8 cellular contexts compared by ENCODE assay signal in genomic region chr2:152174574-152174973, GRCh38. TPM values are rescaled to one million over a fixed set of nuclear protein-coding genes. Genes with fewer than 3 reads are reported as not detected.
DNase-seq lines count a peak whose midpoint lies in the region; ATAC-seq lines count a peak whose summit lies in the region.

No MANE protein-coding gene starts in this region.

- H3K4me1 Mint-ChIP-seq in T-helper 1 cell treated with Interleukin-12 subunit alpha and Interleukin-12 subunit beta and Interleukin-4 antibody, amounts not matched to agents 30 μg/mL and 1 μg/mL, for 36 hours (ENCODE audit: low read depth) = peaks cover 26% of the 10 kb centered on the region
- H3K4me1 Mint-ChIP-seq in activated naive CD8-positive, alpha-beta T cell treated with anti-CD3 and anti-CD28 coated beads, Interleukin-2, amount 10 ng/mL, durations not matched to agents 7 days and 5 days = peaks cover 24% of the 10 kb centered on the region

- no peaks in the 10 kb centered on the region for H3K9me3 Mint-ChIP-seq in T-helper 1 cell treated with Interleukin-12 subunit alpha and Interleukin-12 subunit beta and Interleukin-4 antibody, amounts not matched to agents 30 μg/mL and 1 μg/mL, for 36 hours
- no peaks in the 10 kb centered on the region for H3K9me3 Mint-ChIP-seq in activated naive CD8-positive, alpha-beta T cell treated with anti-CD3 and anti-CD28 coated beads, Interleukin-2, amount 10 ng/mL, durations not matched to agents 7 days and 5 days

- H3K27ac ChIP-seq in layer of hippocampus (ENCODE audit: low read depth, low read length) (peak overlapping the region; percentile 99), temporal lobe (ENCODE audit: low read depth, low read length) (peak overlapping the region; percentile 92)

- H3K4me3 Mint-ChIP-seq in T-helper 1 cell treated with Interleukin-12 subunit alpha and Interleukin-12 subunit beta and Interleukin-4 antibody, amounts not matched to agents 30 μg/mL and 1 μg/mL, for 36 hours = peak overlapping the region; percentile 94
- peak overlapping the region; percentile 97 for H3K4me3 Mint-ChIP-seq in activated naive CD8-positive, alpha-beta T cell treated with anti-CD3 and anti-CD28 coated beads, Interleukin-2, amount 10 ng/mL, durations not matched to agents 7 days and 5 days

- H3K27me3 ChIP-seq in layer of hippocampus (ENCODE audit: control insufficient read depth, insufficient read depth, low read length) = no peaks in the 10 kb centered on the region

- DNase-seq in T-helper 1 cell (no peak), amygdala (lab: John Stamatoyannopoulos, UW) (no peak), NCI-H69 (lab: John Stamatoyannopoulos, UW) (no peak)
- DNase-seq in activated naive CD8-positive, alpha-beta T cell treated with anti-CD3 and anti-CD28 coated beads, Interleukin-2, amount 10 ng/mL, durations not matched to agents 7 days and 5 days = no peak

- ATAC-seq in activated naive CD8-positive, alpha-beta T cell treated with anti-CD3 and anti-CD28 coated beads, Interleukin-2, amount 10 ng/mL, durations not matched to agents 7 days and 5 days (ENCODE audit: low read depth) = no peak
- ATAC-seq in HG03097 (IDR thresholded peaks at IDR 0.05; ENCODE audit: low FRiP score, unreplicated experiment) = no peak

- POLR2A ChIA-PET in activated naive CD8-positive, alpha-beta T cell treated with anti-CD3 and anti-CD28 coated beads, Interleukin-2, amount 10 ng/mL, durations not matched to agents 7 days and 5 days (lab: Charles Lee) = interaction anchor here (1.8 kb wide), 1 partner anchor 161 kb away, joined by 5 read pairs; the partner anchor contains the start of gene FMNL2

- peaks cover 2% of the 10 kb centered on the region for H3K36me3 Mint-ChIP-seq in T-helper 1 cell treated with Interleukin-12 subunit alpha and Interleukin-12 subunit beta and Interleukin-4 antibody, amounts not matched to agents 30 μg/mL and 1 μg/mL, for 36 hours (ENCODE audit: low read depth)
- peaks cover 7% of the 10 kb centered on the region for H3K36me3 Mint-ChIP-seq in activated naive CD8-positive, alpha-beta T cell treated with anti-CD3 and anti-CD28 coated beads, Interleukin-2, amount 10 ng/mL, durations not matched to agents 7 days and 5 days

- no peaks in the 10 kb centered on the region for H3K27me3 Mint-ChIP-seq in T-helper 1 cell treated with Interleukin-12 subunit alpha and Interleukin-12 subunit beta and Interleukin-4 antibody, amounts not matched to agents 30 μg/mL and 1 μg/mL, for 36 hours (ENCODE audit: low read depth)
- H3K27me3 Mint-ChIP-seq in activated naive CD8-positive, alpha-beta T cell treated with anti-CD3 and anti-CD28 coated beads, Interleukin-2, amount 10 ng/mL, durations not matched to agents 7 days and 5 days = no peaks in the 10 kb centered on the region

- H3K27ac Mint-ChIP-seq in T-helper 1 cell treated with Interleukin-12 subunit alpha and Interleukin-12 subunit beta and Interleukin-4 antibody, amounts not matched to agents 30 μg/mL and 1 μg/mL, for 36 hours = peak overlapping the region; percentile 98
- peak overlapping the region; percentile 100 for H3K27ac Mint-ChIP-seq in activated naive CD8-positive, alpha-beta T cell treated with anti-CD3 and anti-CD28 coated beads, Interleukin-2, amount 10 ng/mL, durations not matched to agents 7 days and 5 days

RNA-seq across cellular contexts. Expression of gene STAM2, which starts 1.0 kb away (rescaled TPM):
- 10 to 100 TPM; 19.0 to 19.2 TPM for total RNA-seq in activated naive CD8-positive, alpha-beta T cell treated with anti-CD3 and anti-CD28 coated beads, Interleukin-2, amount 10 ng/mL, durations not matched to agents 7 days and 5 days
- total RNA-seq in temporal lobe = 41.6 TPM
